Comparison of ENCODE assay signal across 1 cellular context in genomic region chr11:62855571-62856332, GRCh38.
A peak's percentile ranks its signal among the peaks of the same experiment; 100 is the strongest.
TF ChIP-seq lines count a peak whose summit lies in the region.

No MANE protein-coding gene starts in this region.

TF ChIP-seq in HepG2, 621 proteins besides CTCF, POLR2A, EP300 and RAD21 (continued from another document and continues in another):
- TF ChIP-seq CREB3 (CRISPR knock-in tag; IDR thresholded peaks at IDR 0.05) (peak; percentile 98; the same call in 1 of the 2 replicates), ZFP36 (IDR thresholded peaks at IDR 0.05; ENCODE audit: borderline replicate concordance, low read depth, low read length, partially characterized antibody) (no peak), ZBTB1 (CRISPR knock-in tag; IDR thresholded peaks at IDR 0.05; ENCODE audit: borderline replicate concordance) (peak; percentile 22; the same call in 1 of the 2 replicates), ZNF792 (CRISPR knock-in tag; IDR thresholded peaks at IDR 0.05) (peak; percentile 91), ZNF260 (CRISPR knock-in tag; IDR thresholded peaks at IDR 0.05; ENCODE audit: borderline replicate concordance, low read depth) (no peak), KLF9 (CRISPR knock-in tag; IDR thresholded peaks at IDR 0.05; ENCODE audit: low read depth) (peak; percentile 71; the same call in 1 of the 2 replicates), CHD2 (IDR thresholded peaks at IDR 0.05; ENCODE audit: low read depth, low read length) (no peak), MZF1 (CRISPR knock-in tag; IDR thresholded peaks at IDR 0.05; ENCODE audit: borderline replicate concordance) (no peak; the same call in 1 of the 2 replicates), ETV5 (CRISPR knock-in tag; IDR thresholded peaks at IDR 0.05; ENCODE audit: borderline replicate concordance) (peak; percentile 41), ZNF20 (CRISPR knock-in tag; IDR thresholded peaks at IDR 0.05) (no peak; the same call in 1 of the 2 replicates), ZNF335 (CRISPR knock-in tag; IDR thresholded peaks at IDR 0.05) (peak; percentile 82), ZKSCAN1 (IDR thresholded peaks at IDR 0.05; ENCODE audit: low read length) (0 out of 2 replicates have a peak, but pooled peaks have one; percentile 40), ZNF101 (CRISPR knock-in tag; IDR thresholded peaks at IDR 0.05; ENCODE audit: borderline replicate concordance, low read depth) (0 out of 2 replicates have a peak, but pooled peaks have one; percentile 48), ARID2 (CRISPR knock-in tag; IDR thresholded peaks at IDR 0.05; ENCODE audit: borderline replicate concordance) (peak; percentile 94), MTERF4 (CRISPR knock-in tag; IDR thresholded peaks at IDR 0.05) (peak; percentile 84; the same call in 1 of the 2 replicates), ZBTB4 (CRISPR knock-in tag; IDR thresholded peaks at IDR 0.05; ENCODE audit: borderline replicate concordance) (0 out of 2 replicates have a peak, but pooled peaks have one; percentile 32), MYNN (CRISPR knock-in tag; IDR thresholded peaks at IDR 0.05; ENCODE audit: low read depth) (no peak), CBX5 (CRISPR knock-in tag; IDR thresholded peaks at IDR 0.05; ENCODE audit: borderline replicate concordance) (peak; percentile 59; the same call in 1 of the 2 replicates), KDM5B (CRISPR knock-in tag; IDR thresholded peaks at IDR 0.05; ENCODE audit: borderline replicate concordance) (peak; percentile 97), ARHGAP35 (CRISPR knock-in tag; IDR thresholded peaks at IDR 0.05; ENCODE audit: borderline replicate concordance) (peak; percentile 81; the same call in 1 of the 2 replicates), RFX1 (IDR thresholded peaks at IDR 0.05) (no peak), ZNF737 (CRISPR knock-in tag; IDR thresholded peaks at IDR 0.05; ENCODE audit: borderline replicate concordance) (peak; percentile 41; the same call in 1 of the 2 replicates), SMAD3 (CRISPR knock-in tag; IDR thresholded peaks at IDR 0.05) (peak; percentile 87), ZNF75D (CRISPR knock-in tag; IDR thresholded peaks at IDR 0.05; ENCODE audit: borderline replicate concordance) (no peak), ZNF644 (CRISPR knock-in tag; IDR thresholded peaks at IDR 0.05; ENCODE audit: low read depth) (no peak), ZNF546 (CRISPR knock-in tag; conservative IDR thresholded peaks at IDR 0.05) (peak; percentile 85), ZNF350 (CRISPR knock-in tag; IDR thresholded peaks at IDR 0.05; ENCODE audit: borderline replicate concordance, low read depth) (peak; percentile 81), HNRNPK (IDR thresholded peaks at IDR 0.05; ENCODE audit: low read depth, low read length, poor library complexity, severe bottlenecking) (no peak), RBAK (CRISPR knock-in tag; IDR thresholded peaks at IDR 0.05) (no peak), ZNF451 (CRISPR knock-in tag; IDR thresholded peaks at IDR 0.05) (peak; percentile 92), PBX3 (CRISPR knock-in tag; IDR thresholded peaks at IDR 0.05; ENCODE audit: borderline replicate concordance) (peak; percentile 49; the same call in 1 of the 2 replicates), NFYB (CRISPR knock-in tag; IDR thresholded peaks at IDR 0.05) (peak; percentile 23; the same call in 1 of the 2 replicates), ZNF709 (CRISPR knock-in tag; IDR thresholded peaks at IDR 0.05) (peak; percentile 90; the same call in 1 of the 2 replicates), ZNF160 (CRISPR knock-in tag; IDR thresholded peaks at IDR 0.05) (peak; percentile 87; the same call in 1 of the 2 replicates), EED (CRISPR knock-in tag; IDR thresholded peaks at IDR 0.05) (peak; percentile 96), FOXO1 (CRISPR knock-in tag; IDR thresholded peaks at IDR 0.05) (peak; percentile 53; the same call in 1 of the 2 replicates), ZNF430 (CRISPR knock-in tag; IDR thresholded peaks at IDR 0.05) (peak; percentile 72), ZNF354B (CRISPR knock-in tag; IDR thresholded peaks at IDR 0.05) (peak; percentile 97; the same call in 1 of the 2 replicates), ZBED4 (CRISPR knock-in tag; IDR thresholded peaks at IDR 0.05; ENCODE audit: borderline replicate concordance) (peak; percentile 45; the same call in 1 of the 2 replicates), AKAP8 (CRISPR knock-in tag; IDR thresholded peaks at IDR 0.05) (no peak), MIER3 (CRISPR knock-in tag; IDR thresholded peaks at IDR 0.05; ENCODE audit: borderline replicate concordance) (peak; percentile 83; the same call in 1 of the 2 replicates), ZSCAN21 (CRISPR knock-in tag; IDR thresholded peaks at IDR 0.05; ENCODE audit: borderline replicate concordance) (peak; percentile 94), MAF1 (CRISPR knock-in tag; IDR thresholded peaks at IDR 0.05; ENCODE audit: borderline replicate concordance) (peak; percentile 95), ZNF704 (CRISPR knock-in tag; IDR thresholded peaks at IDR 0.05; ENCODE audit: borderline replicate concordance) (peak; percentile 95; the same call in 1 of the 2 replicates), ZNF775 (CRISPR knock-in tag; IDR thresholded peaks at IDR 0.05; ENCODE audit: borderline replicate concordance) (no peak), ZNF776 (CRISPR knock-in tag; IDR thresholded peaks at IDR 0.05) (peak; percentile 72; the same call in 1 of the 2 replicates), CCAR2 (optimal IDR thresholded peaks at IDR 0.05; ENCODE audit: low read depth, low read length) (no peak), ARNT2 (CRISPR knock-in tag; IDR thresholded peaks at IDR 0.05; ENCODE audit: low read depth) (peak; percentile 99), HOMEZ (CRISPR knock-in tag; IDR thresholded peaks at IDR 0.05; ENCODE audit: low read depth) (peak; percentile 43), FOXK2 (IDR thresholded peaks at IDR 0.05) (peak; percentile 84), KMT2B (CRISPR knock-in tag; IDR thresholded peaks at IDR 0.05) (peak; percentile 81), SP140L (CRISPR knock-in tag; IDR thresholded peaks at IDR 0.05; ENCODE audit: borderline replicate concordance) (peak; percentile 24; the same call in 1 of the 2 replicates), ZBTB43 (CRISPR knock-in tag; conservative IDR thresholded peaks at IDR 0.05) (peak; percentile 95), ZBTB42 (CRISPR knock-in tag; IDR thresholded peaks at IDR 0.05) (peak; percentile 82; the same call in 1 of the 2 replicates)
